16 cellular contexts compared by ENCODE assay signal in the genomic region with DNA sequence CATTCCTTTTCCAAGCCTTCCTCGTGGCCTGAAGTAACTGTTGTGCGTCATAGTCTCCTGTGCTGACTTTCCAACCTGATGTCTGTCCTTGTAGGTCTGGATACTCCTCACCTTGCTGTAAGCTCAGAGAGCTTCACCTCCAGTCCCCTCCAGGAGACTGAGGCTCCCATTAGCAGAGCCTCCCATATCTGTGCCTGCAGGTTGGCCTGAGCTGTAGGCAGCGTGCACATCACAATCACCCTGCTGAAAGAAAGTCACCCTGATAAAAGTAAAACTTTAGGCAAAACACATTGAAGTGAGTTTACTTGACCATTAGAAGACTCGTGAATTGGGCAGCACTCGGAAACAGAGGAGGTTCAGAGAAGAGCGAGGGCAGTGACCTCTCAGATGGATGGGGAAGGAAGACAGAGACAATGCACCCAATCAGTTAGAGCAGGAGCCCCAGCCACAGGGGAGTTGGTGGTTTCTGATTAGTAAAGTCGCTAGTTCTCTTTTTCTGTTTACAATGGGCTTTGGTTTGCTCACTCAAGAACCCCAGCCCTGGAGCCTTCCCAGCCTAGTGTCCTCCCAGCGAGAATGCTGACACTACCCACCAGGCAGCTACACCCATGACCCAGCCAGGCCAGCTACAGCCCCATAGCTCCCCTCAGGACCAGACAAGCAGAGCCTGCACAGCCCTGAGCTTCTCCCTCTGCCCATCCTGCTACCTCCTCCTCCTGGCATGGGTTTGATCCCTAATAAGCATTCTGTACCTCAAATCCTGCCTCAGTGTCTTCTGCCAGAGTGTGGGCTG. TPM values are rescaled to one million over a fixed set of nuclear protein-coding genes. Genes with fewer than 3 reads are reported as not detected.
A peak's percentile ranks its signal among the peaks of the same experiment; 100 is the strongest.
DNase-seq lines count a peak whose midpoint lies in the region; ATAC-seq and TF ChIP-seq lines count a peak whose summit lies in the region.
"Had no signal": no experiment of that assay in that cellular context is flagged by ENCODE, and none has a peak within 500 bp of the region (broad histone marks: within the 10 kb centered on the region; RNA-seq: fewer than 3 reads in every experiment).

No MANE protein-coding gene starts in this region.

- TF ChIP-seq CTCF in Panc1 (IDR thresholded peaks at IDR 0.05) (no peak), colonic mucosa (IDR thresholded peaks at IDR 0.05) (no peak)

- no peaks in the 10 kb centered on the region for H3K4me1 ChIP-seq in Panc1 (ENCODE audit: control insufficient read depth, insufficient read depth, low read length)
- no peaks in the 10 kb centered on the region for H3K4me1 ChIP-seq in SJCRH30
- H3K4me1 ChIP-seq in colonic mucosa = no peaks in the 10 kb centered on the region
- H3K4me1 ChIP-seq: Caco-2 had no signal

- BruUV-seq in Panc1 (replicated peaks; lab: Mats Ljungman, UMichigan) = no TSS peak

- DNase-seq in Panc1 (ENCODE audit: low read depth, low spot score) (no peak), sciatic nerve (ENCODE audit: low spot score) (no peak), SJCRH30 (no peak), colonic mucosa (no peak), SKM-1 (lab: John Stamatoyannopoulos, UW; ENCODE audit: unreplicated experiment) (no peak), globus pallidus (ENCODE audit: low spot score) (no peak)
- DNase-seq: Caco-2, NCI-H1105, NCI-H187, NCI-H446, PC-3, SK-N-SH had no signal

- no peak overlapping the region for H3K4me3 ChIP-seq in Panc1 (ENCODE audit: low read depth in 2 of 2, low read length in 2 of 2)
- no peak overlapping the region for H3K4me3 ChIP-seq in SJCRH30
- no peak overlapping the region for H3K4me3 ChIP-seq in colonic mucosa

- no peaks in the 10 kb centered on the region for H3K9me3 ChIP-seq in Panc1 (ENCODE audit: control insufficient read depth, insufficient read depth, low read depth, low read length)
- no peaks in the 10 kb centered on the region for H3K9me3 ChIP-seq in SJCRH30 (replicated peaks)
- no peaks in the 10 kb centered on the region for H3K9me3 ChIP-seq in colonic mucosa
- H3K9me3 ChIP-seq: Caco-2, SK-N-SH had no signal

- H3K27me3 ChIP-seq in Panc1 (ENCODE audit: control insufficient read depth, insufficient read depth, low read length) (no peaks in the 10 kb centered on the region), SJCRH30 (peaks cover 10% of the 10 kb centered on the region; the same call in 1 of the 2 replicates), colonic mucosa (no peaks in the 10 kb centered on the region)

- peak; percentile 50 for ATAC-seq in GM18502 (IDR thresholded peaks at IDR 0.05; ENCODE audit: poor library complexity, unreplicated experiment)
- ATAC-seq in HG02885 (IDR thresholded peaks at IDR 0.05; ENCODE audit: poor library complexity, unreplicated experiment) = peak; percentile 59
- peak; percentile 47; the same call in 1 of the 2 replicates for ATAC-seq in Panc1
- peak; percentile 38 for ATAC-seq in sciatic nerve
- ATAC-seq: PC-3 had no signal

- H3K27ac ChIP-seq in Panc1 (ENCODE audit: low read length) = no peak overlapping the region
- H3K27ac ChIP-seq in SJCRH30 = no peak overlapping the region
- H3K27ac ChIP-seq in colonic mucosa = no peak overlapping the region

- intact Hi-C loops in Panc1 (cut with micrococcal nuclease; ENCODE audit: unreplicated experiment) = no loop called here
- intact Hi-C loops in sciatic nerve (cut with DNase I) = no loop called here
- intact Hi-C loops in colonic mucosa (cut with DNase I) = no loop called here

- H3K36me3 ChIP-seq in Panc1 (ENCODE audit: control insufficient read depth, insufficient read depth, low read length) (no peaks in the 10 kb centered on the region), SJCRH30 (no peaks in the 10 kb centered on the region), colonic mucosa (no peaks in the 10 kb centered on the region)

- in situ Hi-C loops in Panc1 (cut with HindIII; ENCODE audit: low pct_unique_long_range_greater_than_20kb, low sequenced_read_pairs) = no loop called here

- POLR2A ChIA-PET in Panc1 (lab: Charles Lee) = no interaction called here

- CTCF ChIA-PET in Panc1 (lab: Charles Lee) = no interaction called here

- H3K9ac ChIP-seq in colonic mucosa (ENCODE audit: low read depth in 2 of 2, low read length in 2 of 2) = no peak overlapping the region
- H3K9ac ChIP-seq: SK-N-SH had no signal

RNA-seq across cellular contexts. Expression of gene TPO, which starts 12.1 kb away (rescaled TPM):
- total RNA-seq in Panc1 (2021; ENCODE audit: unreplicated experiment) = not detected
- polyA plus RNA-seq in Panc1 (2012; ENCODE audit: insufficient read length) = 0.48 TPM
- total RNA-seq in sciatic nerve = 4.5 TPM
- total RNA-seq in SJCRH30 (2014; rRNA removed; shearing (Covaris generic)) = not detected in 2 replicates
- under 1 TPM; 0.80 to 0.94 TPM for total RNA-seq in colonic mucosa
- total RNA-seq: Caco-2, H4, PC-3 had no signal
- polyA plus RNA-seq: BJ, SK-N-SH had no signal
